In genomic region chr13:80361298-80361697, GRCh38 we compare ENCODE assay signal across 1 cellular context.
TF ChIP-seq lines count a peak whose summit lies in the region.

No MANE protein-coding gene starts in this region.

TF ChIP-seq in GM23338, 12 proteins besides CTCF, POLR2A, EP300 and RAD21 (continued from another document):
- TF ChIP-seq, protein P1, sequence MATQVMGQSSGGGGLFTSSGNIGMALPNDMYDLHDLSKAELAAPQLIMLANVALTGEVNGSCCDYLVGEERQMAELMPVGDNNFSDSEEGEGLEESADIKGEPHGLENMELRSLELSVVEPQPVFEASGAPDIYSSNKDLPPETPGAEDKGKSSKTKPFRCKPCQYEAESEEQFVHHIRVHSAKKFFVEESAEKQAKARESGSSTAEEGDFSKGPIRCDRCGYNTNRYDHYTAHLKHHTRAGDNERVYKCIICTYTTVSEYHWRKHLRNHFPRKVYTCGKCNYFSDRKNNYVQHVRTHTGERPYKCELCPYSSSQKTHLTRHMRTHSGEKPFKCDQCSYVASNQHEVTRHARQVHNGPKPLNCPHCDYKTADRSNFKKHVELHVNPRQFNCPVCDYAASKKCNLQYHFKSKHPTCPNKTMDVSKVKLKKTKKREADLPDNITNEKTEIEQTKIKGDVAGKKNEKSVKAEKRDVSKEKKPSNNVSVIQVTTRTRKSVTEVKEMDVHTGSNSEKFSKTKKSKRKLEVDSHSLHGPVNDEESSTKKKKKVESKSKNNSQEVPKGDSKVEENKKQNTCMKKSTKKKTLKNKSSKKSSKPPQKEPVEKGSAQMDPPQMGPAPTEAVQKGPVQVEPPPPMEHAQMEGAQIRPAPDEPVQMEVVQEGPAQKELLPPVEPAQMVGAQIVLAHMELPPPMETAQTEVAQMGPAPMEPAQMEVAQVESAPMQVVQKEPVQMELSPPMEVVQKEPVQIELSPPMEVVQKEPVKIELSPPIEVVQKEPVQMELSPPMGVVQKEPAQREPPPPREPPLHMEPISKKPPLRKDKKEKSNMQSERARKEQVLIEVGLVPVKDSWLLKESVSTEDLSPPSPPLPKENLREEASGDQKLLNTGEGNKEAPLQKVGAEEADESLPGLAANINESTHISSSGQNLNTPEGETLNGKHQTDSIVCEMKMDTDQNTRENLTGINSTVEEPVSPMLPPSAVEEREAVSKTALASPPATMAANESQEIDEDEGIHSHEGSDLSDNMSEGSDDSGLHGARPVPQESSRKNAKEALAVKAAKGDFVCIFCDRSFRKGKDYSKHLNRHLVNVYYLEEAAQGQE (IDR thresholded peaks at IDR 0.05; ENCODE audit: unreplicated experiment) = no peak
